In the genomic region with DNA sequence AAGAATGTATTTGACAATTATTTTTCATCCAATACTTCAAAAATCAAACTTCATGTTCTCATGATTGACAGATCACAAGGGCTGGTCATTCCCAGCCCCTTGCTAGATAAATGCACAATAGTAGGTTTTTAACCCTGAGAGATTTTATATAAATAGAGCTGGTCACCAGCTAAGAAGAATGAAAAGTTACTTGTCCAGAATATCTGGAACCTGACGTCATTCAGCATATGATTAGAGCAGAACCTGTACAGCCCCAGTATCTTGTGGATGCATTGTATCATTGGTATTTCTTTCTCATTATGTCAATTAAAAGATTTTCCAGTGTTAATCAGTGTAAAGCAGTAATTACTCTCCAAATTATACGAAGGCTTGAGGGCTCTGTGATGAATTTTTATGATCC, we compare ENCODE assay signal across 35 cellular contexts.
"Had no signal": no experiment of that assay in that cellular context is flagged by ENCODE, and none has a peak within 500 bp of the region (broad histone marks: within the 10 kb centered on the region; RNA-seq: fewer than 3 reads in every experiment).

No MANE protein-coding gene starts in this region.

- H3K4me1 ChIP-seq: Peyer's patch, SJSA1 had no signal

- ATAC-seq: activated CD8-positive, alpha-beta memory T cell treated with anti-CD3 and anti-CD28 coated beads, Interleukin-2, amount 10 ng/mL, durations not matched to agents 7 days and 5 days; K562; PC-3 had no signal

- H3K36me3 ChIP-seq: Peyer's patch, SJSA1, WERI-Rb-1 had no signal

- H3K27me3 ChIP-seq: Peyer's patch, SJSA1 had no signal

- H3K4me3 ChIP-seq: K562, Peyer's patch, SJSA1 had no signal

- DNase-seq: activated CD4-positive, alpha-beta memory T cell treated with anti-CD3 and anti-CD28 coated beads, Interleukin-2, amount 10 ng/mL, durations not matched to agents 7 days and 5 days; activated CD4-positive, alpha-beta T cell treated with anti-CD3 and anti-CD28 coated beads for 1 hour; activated CD4-positive, alpha-beta T cell treated with anti-CD3 and anti-CD28 coated beads for 48 hours; activated CD4-positive, CD25-positive, alpha-beta regulatory T cell; activated CD8-positive, alpha-beta memory T cell treated with anti-CD3 and anti-CD28 coated beads for 24 hours; activated CD8-positive, alpha-beta memory T cell treated with anti-CD3 and anti-CD28 coated beads, Interleukin-2, amount 10 ng/mL, durations not matched to agents 7 days and 5 days; activated CD8-positive, alpha-beta memory T cell treated with anti-CD3 and anti-CD28 coated beads, Interleukin-2, amount 50 U/mL, for 48 hours; activated effector memory CD4-positive, alpha-beta T cell treated with Interleukin-2 at 50 U/mL for 16 hours; activated naive CD4-positive, alpha-beta T cell; activated naive CD4-positive, alpha-beta T cell treated with anti-CD3 and anti-CD28 coated beads, Interleukin-2, amount 50 U/mL, for 16 hours; activated naive CD8-positive, alpha-beta T cell treated with anti-CD3 and anti-CD28 coated beads for 36 hours; activated T-cell treated with anti-CD3 and anti-CD28 coated beads, Interleukin-2, amount 50 U/mL, for 48 hours; amygdala; central memory CD4-positive, alpha-beta T cell; Karpas-422; NCI-H1105; NCI-H1417 treated with DMSO at 0.1 percent for 48 hours; NCI-H1694; NCI-H1930; NCI-H2081 treated with DMSO at 0.1 percent for 48 hours; NCI-H345; NCI-H524 treated with DMSO at 0.1 percent for 48 hours; NCI-H748 treated with DMSO at 0.1 percent for 48 hours; NK-92 treated with Interleukin-12 subunit alpha and Interleukin-12 subunit beta, amount 100 ng/mL, for 24 hours; PC-3; Peyer's patch; RPMI8226; SHP77 treated with DMSO at 0.1 percent for 48 hours; SW 1271; T-helper 1 cell; T-helper 2 cell; T-helper 9 cell; WERI-Rb-1 had no signal

- H3K9me3 ChIP-seq: Peyer's patch, SJSA1 had no signal
